In the genomic region with DNA sequence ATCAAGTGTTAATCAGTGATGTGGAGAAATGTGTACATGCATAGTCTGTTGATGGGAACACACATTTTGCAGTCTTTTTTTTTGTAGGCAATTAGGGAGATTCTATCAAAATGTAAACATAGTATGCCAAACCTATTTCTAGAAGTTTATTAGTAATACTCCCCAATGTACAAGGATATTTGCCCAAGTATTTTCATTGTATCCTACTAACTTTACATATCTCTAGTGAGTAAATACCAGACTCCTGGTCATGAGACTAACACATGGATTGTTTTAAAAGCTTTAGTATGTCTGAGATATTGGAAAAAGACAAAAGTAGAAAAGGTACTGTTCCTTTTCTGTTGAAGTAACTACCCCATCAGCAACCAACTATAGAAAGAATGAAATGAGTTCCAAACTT, we compare ENCODE assay signal across 32 cellular contexts.
DNase-seq lines count a peak whose midpoint lies in the region; ATAC-seq and TF ChIP-seq lines count a peak whose summit lies in the region.
"Had no signal": no experiment of that assay in that cellular context is flagged by ENCODE, and none has a peak within 500 bp of the region (broad histone marks: within the 10 kb centered on the region; RNA-seq: fewer than 3 reads in every experiment).

No MANE protein-coding gene starts in this region.

- no peaks in the 10 kb centered on the region for H3K36me3 Mint-ChIP-seq in immature natural killer cell
- H3K36me3 Mint-ChIP-seq: CD14-positive monocyte; CD4-positive, CD25-positive, alpha-beta regulatory T cell; CD8-positive, alpha-beta memory T cell; CD8-positive, alpha-beta T cell had no signal

- no peaks in the 10 kb centered on the region for H3K4me1 Mint-ChIP-seq in immature natural killer cell
- H3K4me1 Mint-ChIP-seq: B cell; CD14-positive monocyte; CD4-positive, alpha-beta memory T cell; CD4-positive, CD25-positive, alpha-beta regulatory T cell; CD8-positive, alpha-beta memory T cell had no signal

- no peak for ATAC-seq in HG03108 (IDR thresholded peaks at IDR 0.05; ENCODE audit: unreplicated experiment)
- ATAC-seq: A549; CD8-positive, alpha-beta T cell had no signal

- H3K4me3 ChIP-seq in LNCaP clone FGC (ENCODE audit: low read depth, low read length) (no peak overlapping the region), prostate gland (no peak overlapping the region)
- H3K4me3 ChIP-seq: A549; BLaER1; BLaER1 treated with 17β-estradiol and CSF1 and Interleukin-3, amounts not matched to agents 10 nM and 100 nM had no signal

- H3K27me3 Mint-ChIP-seq in immature natural killer cell (ENCODE audit: low read depth in 3 of 3), result no peaks in the 10 kb centered on the region
- H3K27me3 Mint-ChIP-seq: B cell; CD4-positive, alpha-beta memory T cell; CD4-positive, alpha-beta T cell; CD4-positive, CD25-positive, alpha-beta regulatory T cell; CD8-positive, alpha-beta memory T cell had no signal

- intact Hi-C loops in prostate gland (cut with DNase I), result no loop called here

- peak overlapping the region; percentile 83 for H3K27ac ChIP-seq in VCaP
- peak overlapping the region in 1 of 2 donors; percentile 63 for H3K27ac ChIP-seq in prostate gland
- H3K27ac ChIP-seq: 22Rv1; A549; BLaER1; BLaER1 treated with 17β-estradiol and CSF1 and Interleukin-3, amounts not matched to agents 10 nM and 100 nM had no signal

- TF ChIP-seq CTCF in LNCaP clone FGC (IDR thresholded peaks at IDR 0.05; ENCODE audit: control insufficient read depth, extremely low read depth, insufficient read depth) (no peak), VCaP (conservative IDR thresholded peaks at IDR 0.05) (no peak), prostate gland (IDR thresholded peaks at IDR 0.05) (no peak)

- peaks cover 0 to 7% (median 3%) of the 10 kb centered on the region in 6 donors for H3K9me3 Mint-ChIP-seq in immature natural killer cell
- H3K9me3 Mint-ChIP-seq: CD4-positive, alpha-beta T cell; CD8-positive, alpha-beta T cell had no signal

- H3K4me3 Mint-ChIP-seq in immature natural killer cell, result no peak overlapping the region
- H3K4me3 Mint-ChIP-seq: B cell; CD14-positive monocyte; CD4-positive, alpha-beta memory T cell; CD4-positive, alpha-beta T cell; CD4-positive, CD25-positive, alpha-beta regulatory T cell; CD8-positive, alpha-beta memory T cell; CD8-positive, alpha-beta T cell had no signal

- H3K27me3 ChIP-seq in prostate gland (replicated peaks; ENCODE audit: insufficient read depth), result no peaks in the 10 kb centered on the region
- H3K27me3 ChIP-seq: BE2C; BLaER1; BLaER1 treated with 17β-estradiol and CSF1 and Interleukin-3, amounts not matched to agents 10 nM and 100 nM had no signal

- DNase-seq in LNCaP clone FGC (ENCODE audit: low read depth), result peak; percentile 91
- DNase-seq in prostate gland (ENCODE audit: low spot score), result peak; percentile 27
- DNase-seq in immature natural killer cell, result no peak
- DNase-seq in stimulated activated CD4-positive, alpha-beta T cell treated with anti-CD3 and anti-CD28 coated beads, Interleukin-4, amount 100 ng/mL, for 1 hour, result no peak
- DNase-seq: 8988T; ACHN; AML-193; BE2C; C1 segment of cervical spinal cord; Caco-2; Calu3; CD4-positive, alpha-beta memory T cell; CD4-positive, alpha-beta T cell; CD4-positive, CD25-positive, alpha-beta regulatory T cell; CD8-positive, alpha-beta memory T cell; CD8-positive, alpha-beta T cell; COR-L47; DMS 273 treated with DMSO at 0.1 percent for 48 hours; DMS153; DMS53; DMS79; DMS79 treated with DMSO at 0.1 percent for 48 hours; DND-41; EL had no signal

- H3K9me3 ChIP-seq in prostate gland, result no peaks in the 10 kb centered on the region
- H3K9me3 ChIP-seq: A549; BE2C; BLaER1; BLaER1 treated with 17β-estradiol and CSF1 and Interleukin-3, amounts not matched to agents 10 nM and 100 nM had no signal

- H3K36me3 ChIP-seq in prostate gland, result no peaks in the 10 kb centered on the region
- H3K36me3 ChIP-seq: BE2C; BLaER1; BLaER1 treated with 17β-estradiol and CSF1 and Interleukin-3, amounts not matched to agents 10 nM and 100 nM had no signal

- no peak for TF ChIP-seq POLR2A in prostate gland (IDR thresholded peaks at IDR 0.05)

- no peak overlapping the region for H3K27ac Mint-ChIP-seq in immature natural killer cell
- H3K27ac Mint-ChIP-seq: B cell; CD14-positive monocyte; CD4-positive, alpha-beta memory T cell; CD4-positive, alpha-beta T cell; CD4-positive, CD25-positive, alpha-beta regulatory T cell; CD8-positive, alpha-beta memory T cell; CD8-positive, alpha-beta T cell had no signal

- H3K4me1 ChIP-seq in prostate gland (replicated peaks), result peaks cover 7% of the 10 kb centered on the region
- H3K4me1 ChIP-seq: A549; BE2C; BLaER1; BLaER1 treated with 17β-estradiol and CSF1 and Interleukin-3, amounts not matched to agents 10 nM and 100 nM; Caco-2 had no signal

Comparison
In these comparisons a context has a peak if more than half of its experiments do, and no peak if none do; other contexts are left out.
1. DNase-seq: peak in LNCaP clone FGC (single experiment) and prostate gland (single experiment); none in immature natural killer cell (0 of 3) and stimulated activated CD4-positive, alpha-beta T cell treated with anti-CD3 and anti-CD28 coated beads, Interleukin-4, amount 100 ng/mL, for 1 hour (single experiment).